ENCODE assay signal across 19 cellular contexts in genomic region chr6:138309695-138310094, GRCh38.
"Had no signal": no experiment of that assay in that cellular context is flagged by ENCODE, and none has a peak within 500 bp of the region (broad histone marks: within the 10 kb centered on the region; RNA-seq: fewer than 3 reads in every experiment).

No MANE protein-coding gene starts in this region.

- H3K27ac ChIP-seq: breast epithelium, colonic mucosa, left ventricle myocardium inferior, ovary, transverse colon had no signal

- H3K4me1 ChIP-seq: breast epithelium, colonic mucosa, prostate gland, transverse colon had no signal

- DNase-seq: activated B cell treated with CpG ODN at 0.5 μM for 24 hours; activated CD4-positive, alpha-beta memory T cell treated with anti-CD3 and anti-CD28 coated beads for 36 hours; activated CD4-positive, alpha-beta T cell treated with anti-CD3 and anti-CD28 coated beads for 36 hours; activated effector memory CD4-positive, alpha-beta T cell treated with Interleukin-2 at 50 U/mL for 16 hours; activated naive CD4-positive, alpha-beta T cell treated with anti-CD3 and anti-CD28 coated beads for 36 hours; activated naive CD8-positive, alpha-beta T cell treated with anti-CD3 and anti-CD28 coated beads, Interleukin-2, amount 10 ng/mL, durations not matched to agents 7 days and 5 days; activated T-cell treated with anti-CD3 and anti-CD28 coated beads, Interleukin-2, amount 50 U/mL, for 72 hours; amniotic stem cell; colonic mucosa; endodermal cell; foreskin melanocyte; left ventricle myocardium inferior; ovary; stimulated activated CD4-positive, alpha-beta T cell treated with anti-CD3 and anti-CD28 coated beads, Interleukin-2, amount 100 ng/mL, for 48 hours; stimulated activated CD8-positive, alpha-beta memory T cell treated with anti-CD3 and anti-CD28 coated beads, Interleukin-4, amount 100 ng/mL, for 48 hours; stimulated activated naive B cell treated with anti-CD40 and anti-IgM and Interleukin-4, amounts not matched to agents 10 μg/mL and 1 μg/mL and 100 μg/mL, for 72 hours; transverse colon had no signal

- H3K27me3 ChIP-seq: breast epithelium, colonic mucosa, ovary, transverse colon had no signal

- H3K4me3 ChIP-seq: breast epithelium, colonic mucosa, left ventricle myocardium inferior, ovary, prostate gland, transverse colon had no signal

- H3K9me3 ChIP-seq: breast epithelium, colonic mucosa, left ventricle myocardium inferior, ovary, prostate gland, transverse colon had no signal

- H3K36me3 ChIP-seq: breast epithelium, colonic mucosa, left ventricle myocardium inferior, ovary, prostate gland, transverse colon had no signal
